24 cellular contexts compared by ENCODE assay signal in the genomic region with DNA sequence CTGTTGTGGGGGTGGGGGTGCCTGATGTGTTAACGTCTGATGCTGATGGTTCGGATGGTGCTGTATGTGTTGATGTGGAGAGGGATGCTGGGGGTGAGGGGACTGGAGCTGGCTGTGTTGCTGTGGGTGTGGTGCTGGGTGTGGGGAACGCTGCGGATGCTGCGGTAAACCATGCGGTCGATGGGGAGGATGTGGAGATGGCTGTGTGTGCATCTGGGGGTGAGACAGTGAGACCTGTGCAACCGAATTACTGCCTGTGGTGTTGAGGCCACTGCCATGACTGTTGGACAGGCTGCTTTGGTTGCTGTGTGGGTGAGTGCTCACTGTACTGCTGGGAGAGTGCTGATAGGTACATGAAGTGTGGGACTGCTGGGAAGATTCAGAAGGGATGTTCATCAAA. TPM values are rescaled to one million over a fixed set of nuclear protein-coding genes. Genes with fewer than 3 reads are reported as not detected.
"Had no signal": no experiment of that assay in that cellular context is flagged by ENCODE, and none has a peak within 500 bp of the region (broad histone marks: within the 10 kb centered on the region; RNA-seq: fewer than 3 reads in every experiment).

No MANE protein-coding gene starts in this region.

- H3K4me2 ChIP-seq: neural progenitor cell had no signal

- H3K27ac Mint-ChIP-seq: activated CD4-positive, alpha-beta memory T cell treated with anti-CD3 and anti-CD28 coated beads, Interleukin-2, amount 10 ng/mL, durations not matched to agents 7 days and 5 days; activated CD8-positive, alpha-beta memory T cell treated with anti-CD3 and anti-CD28 coated beads, Interleukin-2, amount 10 ng/mL, durations not matched to agents 7 days and 5 days; neural progenitor cell had no signal

- H3K9me3 ChIP-seq: gastrocnemius medialis, heart left ventricle, lower lobe of right lung, prostate gland, right atrium auricular region, suprapubic skin, transverse colon, vagina had no signal

- H3K27me3 Mint-ChIP-seq: activated CD4-positive, alpha-beta memory T cell treated with anti-CD3 and anti-CD28 coated beads, Interleukin-2, amount 10 ng/mL, durations not matched to agents 7 days and 5 days; activated CD4-positive, alpha-beta T cell treated with anti-CD3 and anti-CD28 coated beads for 36 hours; activated CD8-positive, alpha-beta memory T cell treated with anti-CD3 and anti-CD28 coated beads, Interleukin-2, amount 10 ng/mL, durations not matched to agents 7 days and 5 days; stimulated activated naive CD8-positive, alpha-beta T cell treated with anti-CD3 and anti-CD28 coated beads, Interleukin-15, amount 100 ng/mL, for 72 hours had no signal

- ATAC-seq: activated CD4-positive, alpha-beta T cell treated with anti-CD3 and anti-CD28 coated beads for 36 hours; activated CD8-positive, alpha-beta memory T cell treated with anti-CD3 and anti-CD28 coated beads, Interleukin-2, amount 10 ng/mL, durations not matched to agents 7 days and 5 days; esophagus mucosa; gastrocnemius medialis; heart left ventricle; left colon; lower lobe of right lung; stimulated activated naive CD8-positive, alpha-beta T cell treated with anti-CD3 and anti-CD28 coated beads, Interleukin-15, amount 100 ng/mL, for 72 hours had no signal

- H3K4me1 ChIP-seq: gastrocnemius medialis, heart left ventricle, lower lobe of right lung, prostate gland, right atrium auricular region, suprapubic skin, transverse colon had no signal

- DNase-seq: activated CD4-positive, alpha-beta memory T cell treated with anti-CD3 and anti-CD28 coated beads, Interleukin-2, amount 10 ng/mL, durations not matched to agents 7 days and 5 days; activated CD4-positive, alpha-beta T cell treated with anti-CD3 and anti-CD28 coated beads for 36 hours; activated CD8-positive, alpha-beta memory T cell treated with anti-CD3 and anti-CD28 coated beads, Interleukin-2, amount 10 ng/mL, durations not matched to agents 7 days and 5 days; aorta; brain microvascular endothelial cell; gastrocnemius medialis; heart left ventricle; islet precursor cell; left colon; lower lobe of right lung; midbrain; stimulated activated naive CD8-positive, alpha-beta T cell treated with anti-CD3 and anti-CD28 coated beads, Interleukin-15, amount 100 ng/mL, for 72 hours; T-helper 2 cell; transverse colon had no signal

- H3K27me3 ChIP-seq: brain microvascular endothelial cell, gastrocnemius medialis, heart left ventricle, neural progenitor cell, right atrium auricular region, suprapubic skin, transverse colon, vagina had no signal

- H3K27ac ChIP-seq: brain microvascular endothelial cell, coronary artery, gastrocnemius medialis, heart left ventricle, lower lobe of right lung, neural progenitor cell, prostate gland, right atrium auricular region, suprapubic skin, transverse colon, vagina, VCaP had no signal

- H3K36me3 ChIP-seq: prostate gland had no signal

- H3K9me3 Mint-ChIP-seq: activated CD4-positive, alpha-beta memory T cell treated with anti-CD3 and anti-CD28 coated beads, Interleukin-2, amount 10 ng/mL, durations not matched to agents 7 days and 5 days; neural progenitor cell; stimulated activated naive CD8-positive, alpha-beta T cell treated with anti-CD3 and anti-CD28 coated beads, Interleukin-15, amount 100 ng/mL, for 72 hours had no signal

- H3K4me3 Mint-ChIP-seq: activated CD4-positive, alpha-beta memory T cell treated with anti-CD3 and anti-CD28 coated beads, Interleukin-2, amount 10 ng/mL, durations not matched to agents 7 days and 5 days; activated CD4-positive, alpha-beta T cell treated with anti-CD3 and anti-CD28 coated beads for 36 hours; activated CD8-positive, alpha-beta memory T cell treated with anti-CD3 and anti-CD28 coated beads, Interleukin-2, amount 10 ng/mL, durations not matched to agents 7 days and 5 days; neural progenitor cell; stimulated activated naive CD8-positive, alpha-beta T cell treated with anti-CD3 and anti-CD28 coated beads, Interleukin-15, amount 100 ng/mL, for 72 hours had no signal

- H3K9ac ChIP-seq: neural progenitor cell had no signal

- H3K4me1 Mint-ChIP-seq: neural progenitor cell; stimulated activated naive CD8-positive, alpha-beta T cell treated with anti-CD3 and anti-CD28 coated beads, Interleukin-15, amount 100 ng/mL, for 72 hours had no signal

- H3K4me3 ChIP-seq: coronary artery, gastrocnemius medialis, heart left ventricle, lower lobe of right lung, neural progenitor cell, prostate gland, right atrium auricular region, suprapubic skin, transverse colon, vagina had no signal

RNA-seq across cellular contexts. Expression of gene GUCA2A, which starts 26.8 kb away (rescaled TPM):
- total RNA-seq: activated CD4-positive, alpha-beta memory T cell treated with anti-CD3 and anti-CD28 coated beads, Interleukin-2, amount 10 ng/mL, durations not matched to agents 7 days and 5 days; activated CD4-positive, alpha-beta T cell treated with anti-CD3 and anti-CD28 coated beads for 36 hours; activated CD8-positive, alpha-beta memory T cell treated with anti-CD3 and anti-CD28 coated beads, Interleukin-2, amount 10 ng/mL, durations not matched to agents 7 days and 5 days; aorta; esophagus mucosa; heart left ventricle; lower lobe of right lung; osteocyte; prostate gland; right atrium auricular region; skeletal muscle tissue; vagina had no signal
- polyA plus RNA-seq: heart left ventricle had no signal

RNA-seq across cellular contexts. Expression of gene GUCA2B, which starts 38.1 kb away (rescaled TPM):
- total RNA-seq: activated CD4-positive, alpha-beta memory T cell treated with anti-CD3 and anti-CD28 coated beads, Interleukin-2, amount 10 ng/mL, durations not matched to agents 7 days and 5 days; activated CD4-positive, alpha-beta T cell treated with anti-CD3 and anti-CD28 coated beads for 36 hours; activated CD8-positive, alpha-beta memory T cell treated with anti-CD3 and anti-CD28 coated beads, Interleukin-2, amount 10 ng/mL, durations not matched to agents 7 days and 5 days; aorta; esophagus mucosa; heart left ventricle; lower lobe of right lung; osteocyte; prostate gland; right atrium auricular region; skeletal muscle tissue; suprapubic skin; vagina had no signal
- polyA plus RNA-seq: heart left ventricle had no signal
